Comparison of ENCODE assay signal across 16 cellular contexts in genomic region chr1:188140958-188141357, GRCh38.
"Had no signal": no experiment of that assay in that cellular context is flagged by ENCODE, and none has a peak within 500 bp of the region (broad histone marks: within the 10 kb centered on the region; RNA-seq: fewer than 3 reads in every experiment).

No MANE protein-coding gene starts in this region.

- H3K4me1 ChIP-seq: adrenal gland, neural progenitor cell, psoas muscle had no signal

- H3K27me3 ChIP-seq: adrenal gland, cardiac muscle cell, neural progenitor cell had no signal

- ATAC-seq: activated CD8-positive, alpha-beta memory T cell treated with anti-CD3 and anti-CD28 coated beads, Interleukin-2, amount 10 ng/mL, durations not matched to agents 7 days and 5 days; left lobe of liver; psoas muscle; sciatic nerve had no signal

- FAIRE-seq: endometrium, keratinocyte had no signal

- H3K4me3 ChIP-seq: adrenal gland, cardiac muscle cell, neural progenitor cell, psoas muscle had no signal

- H3K9me3 ChIP-seq: adrenal gland, psoas muscle had no signal

- DNase-seq: activated CD4-positive, alpha-beta memory T cell treated with anti-CD3 and anti-CD28 coated beads for 36 hours; activated CD8-positive, alpha-beta memory T cell treated with anti-CD3 and anti-CD28 coated beads, Interleukin-2, amount 10 ng/mL, durations not matched to agents 7 days and 5 days; activated effector memory CD4-positive, alpha-beta T cell treated with Interleukin-2 at 50 U/mL for 16 hours; activated naive CD4-positive, alpha-beta T cell treated with anti-CD3 and anti-CD28 coated beads, Interleukin-2, amount 50 U/mL, for 16 hours; activated T-cell treated with anti-CD3 and anti-CD28 coated beads, Interleukin-2, amount 50 U/mL, for 24 hours; adrenal gland; hippocampal formation; mammary epithelial cell; psoas muscle; WERI-Rb-1 had no signal

- H3K36me3 ChIP-seq: adrenal gland, cardiac muscle cell, neural progenitor cell, WERI-Rb-1 had no signal

- H3K27ac ChIP-seq: adrenal gland, cardiac muscle cell, neural progenitor cell, psoas muscle, WERI-Rb-1 had no signal
